ENCODE assay signal across 14 cellular contexts in the genomic region with DNA sequence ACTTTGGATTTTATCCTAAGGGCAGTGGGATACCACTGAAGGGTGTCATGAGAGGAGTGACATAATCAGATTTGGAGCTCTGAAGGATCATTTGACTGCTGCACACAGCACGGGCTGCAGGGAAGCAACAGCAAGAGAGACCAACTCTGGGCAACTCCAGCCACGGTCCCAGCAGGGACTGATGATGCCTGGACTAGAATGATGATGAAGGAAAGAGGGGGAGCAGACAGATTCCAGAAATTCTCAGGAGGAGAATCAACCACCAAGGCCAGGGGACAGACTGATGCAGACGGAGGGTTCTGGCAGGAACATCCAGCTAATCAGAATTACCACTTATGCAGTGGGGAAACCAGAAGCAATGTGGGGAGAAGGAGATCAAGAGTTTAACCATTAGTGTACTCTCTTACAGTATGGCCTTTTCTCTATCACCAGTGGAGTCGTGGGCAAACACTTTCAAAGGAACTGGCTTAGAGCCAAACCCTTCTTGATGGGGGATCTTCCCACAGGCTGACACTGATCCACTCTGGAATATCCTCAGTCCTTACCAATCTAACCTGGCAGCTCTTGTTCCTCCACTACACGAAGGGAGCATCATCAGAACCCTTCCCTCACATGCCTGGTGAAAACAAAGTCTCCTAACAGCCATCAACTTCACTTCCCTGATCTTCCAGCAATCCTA. TPM values are rescaled to one million over a fixed set of nuclear protein-coding genes. Genes with fewer than 3 reads are reported as not detected.
DNase-seq lines count a peak whose midpoint lies in the region; ATAC-seq and TF ChIP-seq lines count a peak whose summit lies in the region.
"Had no signal": no experiment of that assay in that cellular context is flagged by ENCODE, and none has a peak within 500 bp of the region (broad histone marks: within the 10 kb centered on the region; RNA-seq: fewer than 3 reads in every experiment).

No MANE protein-coding gene starts in this region.

- H3K4me1 ChIP-seq in RWPE2 (ENCODE audit: insufficient read depth, poor library complexity, severe bottlenecking) (peaks cover 37% of the 10 kb centered on the region), spleen (peaks cover 17 to 68% (median 32%) of the 10 kb centered on the region in 6 donors)

- H3K9me3 Mint-ChIP-seq in activated naive CD4-positive, alpha-beta T cell treated with anti-CD3 and anti-CD28 coated beads, Interleukin-2, amount 50 U/mL, for 24 hours = no peaks in the 10 kb centered on the region

- H3K36me3 Mint-ChIP-seq in activated naive CD4-positive, alpha-beta T cell treated with anti-CD3 and anti-CD28 coated beads, Interleukin-2, amount 50 U/mL, for 24 hours = peaks cover 16% of the 10 kb centered on the region

- no peaks in the 10 kb centered on the region for H3K9me3 ChIP-seq in RWPE2 (ENCODE audit: severe bottlenecking)
- no peaks in the 10 kb centered on the region for H3K9me3 ChIP-seq in spleen
- H3K9me3 ChIP-seq: esophagus squamous epithelium had no signal

- no peaks in the 10 kb centered on the region for H3K27me3 Mint-ChIP-seq in activated naive CD4-positive, alpha-beta T cell treated with anti-CD3 and anti-CD28 coated beads, Interleukin-2, amount 50 U/mL, for 24 hours

- intact Hi-C loops in spleen (cut with DNase I; ENCODE audit: low total_unique reads) = no loop called here

- no peak for ATAC-seq in RWPE2 (ENCODE audit: low read depth)
- ATAC-seq in HG03439 (IDR thresholded peaks at IDR 0.05; ENCODE audit: unreplicated experiment) = no peak
- ATAC-seq in GM21737 (IDR thresholded peaks at IDR 0.05; ENCODE audit: unreplicated experiment) = no peak

- H3K27ac Mint-ChIP-seq in activated naive CD4-positive, alpha-beta T cell treated with anti-CD3 and anti-CD28 coated beads, Interleukin-2, amount 50 U/mL, for 24 hours = no peak overlapping the region
- H3K27ac Mint-ChIP-seq: mesothelial cell of epicardium had no signal

- no peaks in the 10 kb centered on the region for H3K27me3 ChIP-seq in RWPE2 (ENCODE audit: insufficient read depth, poor library complexity, severe bottlenecking)
- H3K27me3 ChIP-seq in spleen (replicated peaks in 1 of 7) = no peaks in the 10 kb centered on the region
- H3K27me3 ChIP-seq: esophagus squamous epithelium had no signal

- H3K4me3 Mint-ChIP-seq in activated naive CD4-positive, alpha-beta T cell treated with anti-CD3 and anti-CD28 coated beads, Interleukin-2, amount 50 U/mL, for 24 hours = peak overlapping the region; percentile 64
- H3K4me3 Mint-ChIP-seq: mesothelial cell of epicardium had no signal

- H3K36me3 ChIP-seq in RWPE2 (ENCODE audit: low read depth) = peaks cover 55% of the 10 kb centered on the region
- peaks cover 0 to 27% (median 4%) of the 10 kb centered on the region in 6 donors for H3K36me3 ChIP-seq in spleen

- TF ChIP-seq CTCF in RWPE2 (IDR thresholded peaks at IDR 0.05; ENCODE audit: poor library complexity, severe bottlenecking) = no peak
- TF ChIP-seq CTCF in choroid plexus epithelial cell (conservative IDR thresholded peaks at IDR 0.05; ENCODE audit: low read depth, low read length) = no peak
- no peak for TF ChIP-seq CTCF in spleen (IDR thresholded peaks at IDR 0.05 in 8 of 11, conservative IDR thresholded peaks at IDR 0.05 in 3 of 11)

- H3K4me1 Mint-ChIP-seq in activated naive CD4-positive, alpha-beta T cell treated with anti-CD3 and anti-CD28 coated beads, Interleukin-2, amount 50 U/mL, for 24 hours = peaks cover 51% of the 10 kb centered on the region

- WGBS in spleen, 5 donors = 78 to 85% (median 82%) methylated on average over 5 of the region's 5 CpGs

- no peak for DNase-seq in activated naive CD4-positive, alpha-beta T cell treated with Interleukin-2 at 50 U/mL for 16 hours
- no peak for DNase-seq in RWPE2 (ENCODE audit: low spot score)
- DNase-seq in choroid plexus epithelial cell (ENCODE audit: low read depth) = peak; percentile 69
- DNase-seq in spleen = peak; percentile 29
- DNase-seq in MV-4-11 (lab: John Stamatoyannopoulos, UW) = no peak
- DNase-seq: activated naive CD4-positive, alpha-beta T cell treated with anti-CD3 and anti-CD28 coated beads, Interleukin-2, amount 50 U/mL, for 16 hours; esophagus squamous epithelium; NCI-H524 treated with DMSO at 0.1 percent for 48 hours; RPMI8226; stimulated activated CD4-positive, alpha-beta T cell treated with anti-CD3 and anti-CD28 coated beads, Interleukin-2, amount 100 ng/mL, for 24 hours had no signal

- TF ChIP-seq POLR2A in spleen (IDR thresholded peaks at IDR 0.05) = no peak

- H3K4me3 ChIP-seq in RWPE2 (ENCODE audit: severe bottlenecking) = no peak overlapping the region
- no peak overlapping the region for H3K4me3 ChIP-seq in choroid plexus epithelial cell (ENCODE audit: low read depth, low read length)
- H3K4me3 ChIP-seq in spleen = no peak overlapping the region
- H3K4me3 ChIP-seq: esophagus squamous epithelium had no signal

- H3K27ac ChIP-seq in RWPE2 (ENCODE audit: poor library complexity, severe bottlenecking) (peak overlapping the region; percentile 88), spleen (no peak overlapping the region)
- H3K27ac ChIP-seq: esophagus squamous epithelium had no signal

RNA-seq across cellular contexts. Expression of a gene that starts 3.3 kb away (rescaled TPM):
- 10 to 100 TPM; 11.6 to 20.8 (median 12.4) TPM for total RNA-seq in spleen
- polyA plus RNA-seq in spleen = 1 to 10 TPM; 2.0 to 3.6 (median 2.5) TPM

RNA-seq across cellular contexts. Expression of a gene that starts 23.0 kb away (rescaled TPM):
- total RNA-seq in spleen = 10 to 100 TPM; 19.3 to 39.4 (median 28.7) TPM
- 10 to 100 TPM; 11.9 to 18.2 (median 16.2) TPM for polyA plus RNA-seq in spleen

Comparison
In these comparisons a context has a peak if more than half of its experiments do, and no peak if none do; other contexts are left out.
1. DNase-seq: peak in choroid plexus epithelial cell (single experiment) and spleen (single experiment); none in activated naive CD4-positive, alpha-beta T cell treated with Interleukin-2 at 50 U/mL for 16 hours (single experiment), RWPE2 (single experiment) and MV-4-11 (single experiment).